ENCODE assay signal across 27 cellular contexts in genomic region chr2:83261591-83262136, GRCh38.
"Had no signal": no experiment of that assay in that cellular context is flagged by ENCODE, and none has a peak within 500 bp of the region (broad histone marks: within the 10 kb centered on the region; RNA-seq: fewer than 3 reads in every experiment).

No MANE protein-coding gene starts in this region.

- H3K4me1 ChIP-seq: left lung, pancreas, prostate gland, sigmoid colon, spleen, suprapubic skin, tibial artery, upper lobe of right lung had no signal

- H3K9me3 Mint-ChIP-seq: stimulated activated naive CD8-positive, alpha-beta T cell treated with anti-CD3 and anti-CD28 coated beads, Interleukin-15, Interleukin-2, amounts not matched to agents 100 ng/mL and 50 ng/mL, for 24 hours had no signal

- H3K36me3 ChIP-seq: left lung, pancreas, prostate gland, sigmoid colon, spleen, suprapubic skin, thoracic aorta, tibial artery, upper lobe of right lung had no signal

- H3K4me3 Mint-ChIP-seq: mesothelial cell of epicardium; naive B cell; natural killer cell treated with Interleukin-12 subunit alpha and Interleukin-12 subunit beta and Interleukin-15 and Interleukin-18, amount 100 ng/mL, for 72 hours; stimulated activated effector memory CD8-positive, alpha-beta T cell treated with anti-CD3 and anti-CD28 coated beads, Interleukin-12 subunit alpha, Interleukin-12 subunit beta, amount 100 ng/mL, for 72 hours; stimulated activated naive CD8-positive, alpha-beta T cell treated with anti-CD3 and anti-CD28 coated beads, Interleukin-15, Interleukin-2, amounts not matched to agents 100 ng/mL and 50 ng/mL, for 24 hours had no signal

- ATAC-seq: left cardiac atrium; left lung; natural killer cell treated with Interleukin-12 subunit alpha and Interleukin-12 subunit beta and Interleukin-15 and Interleukin-18, amount 100 ng/mL, for 72 hours; right cardiac atrium; stimulated activated effector memory CD8-positive, alpha-beta T cell treated with anti-CD3 and anti-CD28 coated beads, Interleukin-12 subunit alpha, Interleukin-12 subunit beta, amount 100 ng/mL, for 72 hours; upper lobe of right lung had no signal

- H3K4me3 ChIP-seq: left lung, lung, pancreas, prostate gland, sigmoid colon, spleen, suprapubic skin, thoracic aorta, tibial artery, upper lobe of right lung had no signal

- DNase-seq: hippocampal formation; kidney glomerular epithelial cell; left cardiac atrium; left lung; mesendoderm; naive B cell; nucleus accumbens; pancreas; posterior cingulate gyrus; retina; right cardiac atrium; sigmoid colon; small intestine; spleen; stimulated activated CD4-positive, alpha-beta T cell treated with anti-CD3 and anti-CD28 coated beads, Interleukin-4, amount 100 ng/mL, for 24 hours; stimulated activated naive CD4-positive, alpha-beta T cell; tibial artery; trophoblast cell; upper lobe of right lung had no signal

- H3K27me3 ChIP-seq: left lung, pancreas, sigmoid colon, spleen, suprapubic skin, tibial artery, upper lobe of right lung had no signal

- H3K27ac Mint-ChIP-seq: mesothelial cell of epicardium; natural killer cell treated with Interleukin-12 subunit alpha and Interleukin-12 subunit beta and Interleukin-15 and Interleukin-18, amount 100 ng/mL, for 72 hours; stimulated activated effector memory CD8-positive, alpha-beta T cell treated with anti-CD3 and anti-CD28 coated beads, Interleukin-12 subunit alpha, Interleukin-12 subunit beta, amount 100 ng/mL, for 72 hours; stimulated activated naive CD8-positive, alpha-beta T cell treated with anti-CD3 and anti-CD28 coated beads, Interleukin-15, Interleukin-2, amounts not matched to agents 100 ng/mL and 50 ng/mL, for 24 hours had no signal

- H3K9me3 ChIP-seq: pancreas, prostate gland, sigmoid colon, suprapubic skin, thoracic aorta, tibial artery, upper lobe of right lung had no signal

- H3K27me3 Mint-ChIP-seq: naive B cell; natural killer cell treated with Interleukin-12 subunit alpha and Interleukin-12 subunit beta and Interleukin-15 and Interleukin-18, amount 100 ng/mL, for 72 hours; stimulated activated naive CD8-positive, alpha-beta T cell treated with anti-CD3 and anti-CD28 coated beads, Interleukin-15, Interleukin-2, amounts not matched to agents 100 ng/mL and 50 ng/mL, for 24 hours had no signal

- H3K36me3 Mint-ChIP-seq: mesothelial cell of epicardium; naive B cell; stimulated activated effector memory CD8-positive, alpha-beta T cell treated with anti-CD3 and anti-CD28 coated beads, Interleukin-12 subunit alpha, Interleukin-12 subunit beta, amount 100 ng/mL, for 72 hours had no signal

- H3K4me1 Mint-ChIP-seq: mesothelial cell of epicardium; naive B cell; stimulated activated effector memory CD8-positive, alpha-beta T cell treated with anti-CD3 and anti-CD28 coated beads, Interleukin-12 subunit alpha, Interleukin-12 subunit beta, amount 100 ng/mL, for 72 hours had no signal

- H3K27ac ChIP-seq: left lung, pancreas, prostate gland, sigmoid colon, spleen, suprapubic skin, thoracic aorta, tibial artery, upper lobe of right lung had no signal
